1 cellular context compared by ENCODE assay signal in the genomic region with DNA sequence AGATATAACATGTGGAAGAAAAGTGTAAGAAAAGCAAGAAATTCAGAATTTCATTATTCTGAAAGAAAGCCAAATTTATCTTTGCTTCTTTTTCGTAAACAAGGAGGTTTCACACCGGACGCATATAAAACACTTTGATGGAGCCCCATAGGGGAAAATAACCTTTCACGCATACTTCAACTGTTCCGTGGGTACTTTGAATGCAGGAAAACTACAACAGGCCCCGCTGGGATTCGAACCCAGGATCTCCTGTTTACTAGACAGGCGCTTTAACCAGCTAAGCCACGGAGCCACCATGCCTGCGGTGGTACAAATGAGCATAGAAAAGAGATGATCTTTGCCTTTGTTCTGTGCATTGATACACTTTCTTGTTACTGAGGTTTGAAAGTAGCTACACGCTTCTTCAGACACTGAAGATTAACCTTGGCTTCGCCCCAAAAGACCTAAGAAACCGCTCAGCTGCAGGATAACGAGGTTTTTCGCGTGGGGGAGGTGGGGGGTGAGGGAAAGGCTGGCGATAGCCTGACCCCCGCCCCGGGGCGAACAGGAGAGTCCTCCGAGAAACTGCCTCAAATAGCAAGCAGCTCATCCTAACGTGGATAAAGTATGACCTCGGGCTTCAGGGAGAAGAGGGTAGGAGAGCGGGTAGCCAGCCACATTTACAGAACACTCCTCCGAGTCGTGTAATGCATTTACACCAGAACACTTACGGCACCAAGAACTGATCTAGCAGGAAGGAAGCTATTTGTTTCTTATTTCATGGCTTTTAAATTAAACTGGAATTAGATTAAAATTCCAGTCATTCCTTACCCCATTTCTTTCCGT.
TF ChIP-seq lines count a peak whose summit lies in the region.

No MANE protein-coding gene starts in this region.

TF ChIP-seq in SK-N-SH treated with all-trans-retinoic acid at 6 μM for 48 hours, 23 proteins besides CTCF, POLR2A, EP300 and RAD21 (continued from another document):
- TF ChIP-seq ZFP3 (CRISPR knock-in tag; IDR thresholded peaks at IDR 0.05) (no peak), ZC3H10 (CRISPR knock-in tag; IDR thresholded peaks at IDR 0.05) (peak; percentile 18; the same call in 1 of the 2 replicates), PPARA (CRISPR knock-in tag; IDR thresholded peaks at IDR 0.05; ENCODE audit: borderline replicate concordance) (no peak), TOX (CRISPR knock-in tag; IDR thresholded peaks at IDR 0.05; ENCODE audit: borderline replicate concordance) (no peak)
- TF ChIP-seq, protein P1, sequence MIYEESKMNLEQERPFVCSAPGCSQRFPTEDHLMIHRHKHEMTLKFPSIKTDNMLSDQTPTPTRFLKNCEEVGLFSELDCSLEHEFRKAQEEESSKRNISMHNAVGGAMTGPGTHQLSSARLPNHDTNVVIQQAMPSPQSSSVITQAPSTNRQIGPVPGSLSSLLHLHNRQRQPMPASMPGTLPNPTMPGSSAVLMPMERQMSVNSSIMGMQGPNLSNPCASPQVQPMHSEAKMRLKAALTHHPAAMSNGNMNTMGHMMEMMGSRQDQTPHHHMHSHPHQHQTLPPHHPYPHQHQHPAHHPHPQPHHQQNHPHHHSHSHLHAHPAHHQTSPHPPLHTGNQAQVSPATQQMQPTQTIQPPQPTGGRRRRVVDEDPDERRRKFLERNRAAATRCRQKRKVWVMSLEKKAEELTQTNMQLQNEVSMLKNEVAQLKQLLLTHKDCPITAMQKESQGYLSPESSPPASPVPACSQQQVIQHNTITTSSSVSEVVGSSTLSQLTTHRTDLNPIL (CRISPR knock-in tag; IDR thresholded peaks at IDR 0.05; ENCODE audit: low read depth) = no peak
